In genomic region chr19:45418812-45419211, GRCh38 we compare ENCODE assay signal across 18 cellular contexts. TPM values are rescaled to one million over a fixed set of nuclear protein-coding genes. Genes with fewer than 3 reads are reported as not detected.
DNase-seq lines count a peak whose midpoint lies in the region; ATAC-seq and TF ChIP-seq lines count a peak whose summit lies in the region.
"Had no signal": no experiment of that assay in that cellular context is flagged by ENCODE, and none has a peak within 500 bp of the region (broad histone marks: within the 10 kb centered on the region; RNA-seq: fewer than 3 reads in every experiment).

No MANE protein-coding gene starts in this region.

- peaks cover 4% of the 10 kb centered on the region for H3K23me2 ChIP-seq in H9 (ENCODE audit: insufficient read length, low read depth, low read length, poor library complexity, severe bottlenecking)

- H3K56ac ChIP-seq in H9 (ENCODE audit: insufficient read length, low read depth, low read length) = no peak overlapping the region

- ATAC-seq in activated naive CD8-positive, alpha-beta T cell treated with anti-CD3 and anti-CD28 coated beads, Interleukin-2, amount 10 ng/mL, durations not matched to agents 7 days and 5 days (ENCODE audit: low read depth) = no peak
- ATAC-seq in HG03442 (IDR thresholded peaks at IDR 0.05; ENCODE audit: unreplicated experiment) = no peak
- ATAC-seq: activated naive CD4-positive, alpha-beta T cell treated with anti-CD3 and anti-CD28 coated beads, Interleukin-2, amount 50 U/mL, for 72 hours had no signal

- H3K4me3 Mint-ChIP-seq in activated naive CD8-positive, alpha-beta T cell treated with anti-CD3 and anti-CD28 coated beads, Interleukin-2, amount 10 ng/mL, durations not matched to agents 7 days and 5 days = peak overlapping the region; percentile 76
- H3K4me3 Mint-ChIP-seq in H9 = no peak overlapping the region

- no peak overlapping the region for H2BK15ac ChIP-seq in H9 (ENCODE audit: low read depth, low read length)

- peak overlapping the region; percentile 92 for H3K27ac Mint-ChIP-seq in activated naive CD8-positive, alpha-beta T cell treated with anti-CD3 and anti-CD28 coated beads, Interleukin-2, amount 10 ng/mL, durations not matched to agents 7 days and 5 days
- no peak overlapping the region for H3K27ac Mint-ChIP-seq in H9

- H3K9me3 ChIP-seq in BLaER1 = no peaks in the 10 kb centered on the region
- H3K9me3 ChIP-seq in H9 (ENCODE audit: control insufficient read depth, low read depth, low read length) = no peaks in the 10 kb centered on the region
- H3K9me3 ChIP-seq: BE2C, breast epithelium, neutrophil, right atrium auricular region had no signal

- TF ChIP-seq CTCF in GM12875 (IDR thresholded peaks at IDR 0.05; ENCODE audit: borderline replicate concordance, insufficient read depth, low read depth, low read length) (no peak), NB4 (IDR thresholded peaks at IDR 0.05; ENCODE audit: low read depth, low read length) (no peak), H9 (conservative IDR thresholded peaks at IDR 0.05) (no peak)

- H3K18ac ChIP-seq in H9 (ENCODE audit: insufficient read length, low read depth, low read length) = no peak overlapping the region

- H3K79me2 ChIP-seq in H9 (ENCODE audit: insufficient read depth, low read length) = no peaks in the 10 kb centered on the region

- H3T11ph ChIP-seq in H9 (ENCODE audit: low read length) = no peak overlapping the region

- H3K27ac ChIP-seq in BLaER1 = peak overlapping the region; percentile 86
- H3K27ac ChIP-seq in H9 (ENCODE audit: insufficient read length, low read depth, low read length) = no peak overlapping the region
- H3K27ac ChIP-seq: breast epithelium, neutrophil, right atrium auricular region, WERI-Rb-1 had no signal

- H4K5ac ChIP-seq in H9 (ENCODE audit: insufficient read length, low read depth, low read length) = no peak overlapping the region

- H2BK5ac ChIP-seq in H9 (ENCODE audit: insufficient read length, low read length) = no peak overlapping the region

- H2AK5ac ChIP-seq in H9 (ENCODE audit: insufficient read length, low read length) = no peak overlapping the region

- H3K4me1 ChIP-seq in BLaER1 (peaks cover 96% of the 10 kb centered on the region), H9 (ENCODE audit: insufficient read depth, low read length) (peaks cover 2% of the 10 kb centered on the region; the same call in 1 of the 2 replicates)
- H3K4me1 ChIP-seq: BE2C had no signal

- peaks cover 52% of the 10 kb centered on the region for H3K36me3 ChIP-seq in BLaER1
- H3K36me3 ChIP-seq: breast epithelium had no signal

- H3K27me3 Mint-ChIP-seq in activated naive CD8-positive, alpha-beta T cell treated with anti-CD3 and anti-CD28 coated beads, Interleukin-2, amount 10 ng/mL, durations not matched to agents 7 days and 5 days = no peaks in the 10 kb centered on the region
- H3K27me3 Mint-ChIP-seq in H9 (ENCODE audit: low read depth) = no peaks in the 10 kb centered on the region

- no peak for TF ChIP-seq POLR2A in NB4 (IDR thresholded peaks at IDR 0.05; ENCODE audit: extremely low read depth, insufficient read length)

- H3K27me3 ChIP-seq in BLaER1 (no peaks in the 10 kb centered on the region), H9 (ENCODE audit: insufficient read depth, low read length) (no peaks in the 10 kb centered on the region)
- H3K27me3 ChIP-seq: BE2C, breast epithelium, neutrophil, right atrium auricular region had no signal

- H3K9ac ChIP-seq in BLaER1 = peak overlapping the region; percentile 68
- H3K9ac ChIP-seq in H9 (ENCODE audit: extremely low read depth, insufficient read length, low read length) = no peak overlapping the region

- DNase-seq in NB4 (ENCODE audit: low read depth) (peak; percentile 70), ecto neural progenitor cell (ENCODE audit: low spot score) (no peak), H9 (no peak), activated gamma-delta T cell (lab: John Stamatoyannopoulos, UW) (no peak)
- no peak for DNase-seq in activated naive CD8-positive, alpha-beta T cell treated with anti-CD3 and anti-CD28 coated beads, Interleukin-2, amount 10 ng/mL, durations not matched to agents 7 days and 5 days
- DNase-seq: activated CD8-positive, alpha-beta memory T cell treated with anti-CD3 and anti-CD28 coated beads, Interleukin-2, amount 50 U/mL, for 4 hours; BE2C; DMS79 treated with DMSO at 0.1 percent for 48 hours; effector CD8-positive, alpha-beta T cell; NCI-H1417 treated with DMSO at 0.1 percent for 48 hours; WERI-Rb-1 had no signal

- no peak overlapping the region for H2BK20ac ChIP-seq in H9 (ENCODE audit: low read depth, low read length, poor library complexity, severe bottlenecking)

- no peaks in the 10 kb centered on the region for H3K79me1 ChIP-seq in H9 (ENCODE audit: insufficient read depth, low read depth, low read length, poor library complexity, severe bottlenecking)

- no peak overlapping the region for H2BK120ac ChIP-seq in H9 (ENCODE audit: low read depth, low read length, poor library complexity, severe bottlenecking)

- H4K91ac ChIP-seq in H9 (ENCODE audit: insufficient read length, low read depth, low read length) = no peak overlapping the region

- no peak overlapping the region for H4K8ac ChIP-seq in H9 (replicated peaks; ENCODE audit: insufficient read length, low read depth, low read length)

- H3K23ac ChIP-seq in H9 (ENCODE audit: insufficient read length, low read depth, low read length) = no peak overlapping the region

- H3K4me1 Mint-ChIP-seq in activated naive CD8-positive, alpha-beta T cell treated with anti-CD3 and anti-CD28 coated beads, Interleukin-2, amount 10 ng/mL, durations not matched to agents 7 days and 5 days = peaks cover 42% of the 10 kb centered on the region
- H3K4me1 Mint-ChIP-seq in H9 = peaks cover 15 to 21% of the 10 kb centered on the region in 2 experiments

- no peak overlapping the region for H3K14ac ChIP-seq in H9 (ENCODE audit: insufficient read depth, low read length)

- no peak overlapping the region for H3K4ac ChIP-seq in H9 (ENCODE audit: low read depth, low read length)

- WGBS in H9 (ENCODE audit: extremely low coverage, insufficient read length, low lambda C conversion rate) = no CpG with 5 or more reads among the region's 8 CpGs

- H3K4me2 ChIP-seq in BLaER1 (peak overlapping the region; percentile 93), H9 (ENCODE audit: insufficient read depth, insufficient read length, low read length) (no peak overlapping the region)

- no peaks in the 10 kb centered on the region for H3K9me3 Mint-ChIP-seq in activated naive CD8-positive, alpha-beta T cell treated with anti-CD3 and anti-CD28 coated beads, Interleukin-2, amount 10 ng/mL, durations not matched to agents 7 days and 5 days
- no peaks in the 10 kb centered on the region; a peak in 1 of 5 replicates for H3K9me3 Mint-ChIP-seq in H9
- H3K9me3 Mint-ChIP-seq: activated naive CD4-positive, alpha-beta T cell treated with anti-CD3 and anti-CD28 coated beads, Interleukin-2, amount 50 U/mL, for 72 hours had no signal

- no peak overlapping the region for H2BK12ac ChIP-seq in H9 (ENCODE audit: insufficient read length, low read depth, low read length)

- H3K4me3 ChIP-seq in BLaER1 (peak overlapping the region; percentile 50), GM12875 (ENCODE audit: low read depth, low read length) (peak overlapping the region; percentile 29), NB4 (ENCODE audit: low read depth, low read length) (no peak overlapping the region)
- H3K4me3 ChIP-seq: breast epithelium, right atrium auricular region had no signal

- H4K20me1 ChIP-seq in BLaER1 = peaks cover 16% of the 10 kb centered on the region
- no peaks in the 10 kb centered on the region for H4K20me1 ChIP-seq in H9 (ENCODE audit: control insufficient read depth, insufficient read depth, insufficient read length)

- no peak overlapping the region for H2AFZ ChIP-seq in H9 (ENCODE audit: low read length)

- POLR2A ChIA-PET in activated naive CD8-positive, alpha-beta T cell treated with anti-CD3 and anti-CD28 coated beads, Interleukin-2, amount 10 ng/mL, durations not matched to agents 7 days and 5 days (lab: Charles Lee) = interaction anchor here (1.0 to 1.6 kb wide), 4 partner anchors 9 to 49 kb away, joined by 3 to 5 read pairs (median 4); partner anchors contain the start of gene FOSB

- peaks cover 20% of the 10 kb centered on the region for H3K36me3 Mint-ChIP-seq in activated naive CD8-positive, alpha-beta T cell treated with anti-CD3 and anti-CD28 coated beads, Interleukin-2, amount 10 ng/mL, durations not matched to agents 7 days and 5 days
- H3K36me3 Mint-ChIP-seq in H9 (ENCODE audit: insufficient read depth in 1 of 3, low read depth in 3 of 3) = peaks cover 25 to 57% (median 57%) of the 10 kb centered on the region in 3 experiments

RNA-seq across cellular contexts. Expression of gene ERCC1, which starts 4.9 kb away (rescaled TPM):
- total RNA-seq in activated naive CD8-positive, alpha-beta T cell treated with anti-CD3 and anti-CD28 coated beads, Interleukin-2, amount 10 ng/mL, durations not matched to agents 7 days and 5 days = 10 to 100 TPM; 63.1 to 63.3 TPM
- 62.4 and 66.7 TPM in 2 replicates for total RNA-seq in H9 (2021)

RNA-seq across cellular contexts. Expression of gene POLR1G, which starts 12.4 kb away (rescaled TPM):
- 1 to 10 TPM; 6.0 to 6.3 TPM for total RNA-seq in activated naive CD8-positive, alpha-beta T cell treated with anti-CD3 and anti-CD28 coated beads, Interleukin-2, amount 10 ng/mL, durations not matched to agents 7 days and 5 days
- total RNA-seq in H9 (2021) = 43.4 and 48.7 TPM in 2 replicates

RNA-seq across cellular contexts. Expression of gene PPP1R13L, which starts 13.9 kb away (rescaled TPM):
- 10 to 100 TPM; 20.2 to 25.7 TPM for total RNA-seq in activated naive CD8-positive, alpha-beta T cell treated with anti-CD3 and anti-CD28 coated beads, Interleukin-2, amount 10 ng/mL, durations not matched to agents 7 days and 5 days
- 40.4 and 42.6 TPM in 2 replicates for total RNA-seq in H9 (2021)

RNA-seq across cellular contexts. Expression of gene ERCC2, which starts 48.4 kb away (rescaled TPM):
- 10 to 100 TPM; 20.0 to 28.2 TPM for total RNA-seq in activated naive CD8-positive, alpha-beta T cell treated with anti-CD3 and anti-CD28 coated beads, Interleukin-2, amount 10 ng/mL, durations not matched to agents 7 days and 5 days
- 94.4 and 98.7 TPM in 2 replicates for total RNA-seq in H9 (2021)

RNA-seq across cellular contexts. Expression of gene FOSB, which starts 49.0 kb away (rescaled TPM):
- total RNA-seq in activated naive CD8-positive, alpha-beta T cell treated with anti-CD3 and anti-CD28 coated beads, Interleukin-2, amount 10 ng/mL, durations not matched to agents 7 days and 5 days = 10 to 100 TPM; 68.7 to 69.4 TPM
- total RNA-seq in H9 (2021) = 1.7 and 2.5 TPM in 2 replicates
